ENCODE assay signal across 1 cellular context in the genomic region with DNA sequence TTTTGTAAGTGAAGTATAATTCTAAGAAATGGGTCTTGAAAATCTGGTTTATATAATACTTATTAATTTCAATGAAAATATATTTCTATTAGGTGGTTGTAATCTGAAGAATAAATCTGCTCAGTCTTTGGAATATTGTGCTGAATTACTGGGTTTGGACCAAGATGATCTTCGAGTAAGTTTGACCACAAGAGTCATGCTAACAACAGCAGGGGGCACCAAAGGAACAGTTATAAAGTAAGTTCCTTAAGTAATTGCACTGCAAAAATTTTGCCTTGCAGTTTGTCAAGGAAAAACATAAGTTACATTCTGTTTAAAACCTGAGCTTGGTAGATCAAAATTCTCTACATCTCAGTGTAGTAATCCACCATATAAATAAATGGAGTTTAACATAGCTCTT.
TF ChIP-seq lines count a peak whose summit lies in the region.

No MANE protein-coding gene starts in this region.

TF ChIP-seq in GM23338, 12 proteins besides CTCF, POLR2A, EP300 and RAD21 (continued from another document):
- TF ChIP-seq, protein P1, sequence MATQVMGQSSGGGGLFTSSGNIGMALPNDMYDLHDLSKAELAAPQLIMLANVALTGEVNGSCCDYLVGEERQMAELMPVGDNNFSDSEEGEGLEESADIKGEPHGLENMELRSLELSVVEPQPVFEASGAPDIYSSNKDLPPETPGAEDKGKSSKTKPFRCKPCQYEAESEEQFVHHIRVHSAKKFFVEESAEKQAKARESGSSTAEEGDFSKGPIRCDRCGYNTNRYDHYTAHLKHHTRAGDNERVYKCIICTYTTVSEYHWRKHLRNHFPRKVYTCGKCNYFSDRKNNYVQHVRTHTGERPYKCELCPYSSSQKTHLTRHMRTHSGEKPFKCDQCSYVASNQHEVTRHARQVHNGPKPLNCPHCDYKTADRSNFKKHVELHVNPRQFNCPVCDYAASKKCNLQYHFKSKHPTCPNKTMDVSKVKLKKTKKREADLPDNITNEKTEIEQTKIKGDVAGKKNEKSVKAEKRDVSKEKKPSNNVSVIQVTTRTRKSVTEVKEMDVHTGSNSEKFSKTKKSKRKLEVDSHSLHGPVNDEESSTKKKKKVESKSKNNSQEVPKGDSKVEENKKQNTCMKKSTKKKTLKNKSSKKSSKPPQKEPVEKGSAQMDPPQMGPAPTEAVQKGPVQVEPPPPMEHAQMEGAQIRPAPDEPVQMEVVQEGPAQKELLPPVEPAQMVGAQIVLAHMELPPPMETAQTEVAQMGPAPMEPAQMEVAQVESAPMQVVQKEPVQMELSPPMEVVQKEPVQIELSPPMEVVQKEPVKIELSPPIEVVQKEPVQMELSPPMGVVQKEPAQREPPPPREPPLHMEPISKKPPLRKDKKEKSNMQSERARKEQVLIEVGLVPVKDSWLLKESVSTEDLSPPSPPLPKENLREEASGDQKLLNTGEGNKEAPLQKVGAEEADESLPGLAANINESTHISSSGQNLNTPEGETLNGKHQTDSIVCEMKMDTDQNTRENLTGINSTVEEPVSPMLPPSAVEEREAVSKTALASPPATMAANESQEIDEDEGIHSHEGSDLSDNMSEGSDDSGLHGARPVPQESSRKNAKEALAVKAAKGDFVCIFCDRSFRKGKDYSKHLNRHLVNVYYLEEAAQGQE (IDR thresholded peaks at IDR 0.05; ENCODE audit: unreplicated experiment) = no peak
- TF ChIP-seq ZNF331 (CRISPR knock-in tag; IDR thresholded peaks at IDR 0.05; ENCODE audit: low read depth) = no peak
- TF ChIP-seq STAT1 (IDR thresholded peaks at IDR 0.05; ENCODE audit: unreplicated experiment) = no peak
- no peak for TF ChIP-seq EZH2phosphoT487 (IDR thresholded peaks at IDR 0.05; ENCODE audit: unreplicated experiment)
TF ChIP-seq in GM23338: peak in this region for 0.
